In genomic region chr10:22615101-22615500, GRCh38 we compare ENCODE assay signal across 12 cellular contexts.
DNase-seq lines count a peak whose midpoint lies in the region; ATAC-seq and TF ChIP-seq lines count a peak whose summit lies in the region.
"Had no signal": no experiment of that assay in that cellular context is flagged by ENCODE, and none has a peak within 500 bp of the region (broad histone marks: within the 10 kb centered on the region; RNA-seq: fewer than 3 reads in every experiment).

No MANE protein-coding gene starts in this region.

- H3K14ac ChIP-seq in trophoblast cell (ENCODE audit: low read length), result no peak overlapping the region

- H3K4me1 ChIP-seq in trophoblast cell (ENCODE audit: control insufficient read depth in 1 of 2, insufficient read depth in 2 of 2, low read length in 2 of 2) (peaks cover 12 to 24% of the 10 kb centered on the region in 2 experiments), ovary (ENCODE audit: insufficient read depth) (peaks cover 7% of the 10 kb centered on the region)

- DNase-seq in GM12865 (ENCODE audit: low read depth), result no peak
- DNase-seq in NAMALWA (ENCODE audit: low spot score), result peak; percentile 16
- peak; percentile 55 to 79 for DNase-seq in trophoblast cell
- DNase-seq in dedifferentiated amniotic fluid mesenchymal stem cell (ENCODE audit: extremely low spot score), result no peak
- DNase-seq in cortex of kidney (lab: John Stamatoyannopoulos, UW), result no peak
- no peak for DNase-seq in ovary
- DNase-seq: NCI-H2081 treated with DMSO at 0.1 percent for 48 hours had no signal

- no peak overlapping the region for H2BK5ac ChIP-seq in trophoblast cell (ENCODE audit: low read depth, low read length, poor library complexity)

- H3K9me3 ChIP-seq in trophoblast cell (ENCODE audit: insufficient read depth, low read depth, low read length), result no peaks in the 10 kb centered on the region
- H3K9me3 ChIP-seq in ovary, result no peaks in the 10 kb centered on the region
- H3K9me3 ChIP-seq: heart left ventricle had no signal

- peaks cover 4% of the 10 kb centered on the region for H3K79me2 ChIP-seq in trophoblast cell (ENCODE audit: control insufficient read depth, insufficient read depth, low read length, poor library complexity)
- H3K79me2 ChIP-seq: parathyroid adenoma had no signal

- H3K27ac ChIP-seq in angular gyrus (ENCODE audit: low read depth, low read length) (peak overlapping the region; percentile 93), trophoblast cell (ENCODE audit: low read depth, low read length) (no peak overlapping the region), ovary (no peak overlapping the region)
- H3K27ac ChIP-seq: parathyroid adenoma had no signal

- H4K8ac ChIP-seq in trophoblast cell (ENCODE audit: low read depth, low read length), result no peak overlapping the region

- no peak overlapping the region for H3K18ac ChIP-seq in trophoblast cell (ENCODE audit: low read length)

- TF ChIP-seq CTCF in GM12865 (IDR thresholded peaks at IDR 0.05; ENCODE audit: insufficient read depth, low read depth, low read length, missing control alignments) (no peak), ovary (IDR thresholded peaks at IDR 0.05) (no peak)

- no peak overlapping the region for H4K12ac ChIP-seq in trophoblast cell (ENCODE audit: low read depth, low read length)

- H2AK5ac ChIP-seq in trophoblast cell (ENCODE audit: low read length), result no peak overlapping the region

- H3K4ac ChIP-seq in trophoblast cell (ENCODE audit: low read depth, low read length), result no peak overlapping the region

- H2AFZ ChIP-seq in trophoblast cell (ENCODE audit: insufficient read depth, low read length, poor library complexity), result no peak overlapping the region
- H2AFZ ChIP-seq: parathyroid adenoma had no signal

- H3K27me3 ChIP-seq in trophoblast cell (ENCODE audit: insufficient read depth, low read length) (no peaks in the 10 kb centered on the region), ovary (no peaks in the 10 kb centered on the region)
- H3K27me3 ChIP-seq: heart left ventricle had no signal

- no CpG with 5 or more reads among the region's 2 CpGs for WGBS in trophoblast cell (ENCODE audit: extremely low coverage, insufficient coverage, insufficient read length)
- 94 to 98% (median 96%) methylated on average over 2 of the region's 2 CpGs for WGBS in ovary, 3 donors

- intact Hi-C loops in ovary (cut with DNase I), result no loop called here

- no peak overlapping the region for H4K91ac ChIP-seq in trophoblast cell (ENCODE audit: low read depth, low read length)

- H2BK120ac ChIP-seq in trophoblast cell (ENCODE audit: insufficient read depth, low read length, poor library complexity), result no peak overlapping the region

- no peak for TF ChIP-seq EP300 in ovary (IDR thresholded peaks at IDR 0.05)

- H3K36me3 ChIP-seq in trophoblast cell (ENCODE audit: control insufficient read depth in 1 of 2, insufficient read depth in 2 of 2, low read length in 2 of 2) (no peaks in the 10 kb centered on the region), ovary (no peaks in the 10 kb centered on the region)

- H3K9ac ChIP-seq in trophoblast cell (ENCODE audit: low read length), result no peak overlapping the region
- H3K9ac ChIP-seq: parathyroid adenoma had no signal

- peaks cover 6% of the 10 kb centered on the region for H3K79me1 ChIP-seq in trophoblast cell (ENCODE audit: low read length)

- H3K4me2 ChIP-seq in trophoblast cell (ENCODE audit: low read length), result no peak overlapping the region

- no peak for TF ChIP-seq POLR2A in ovary (IDR thresholded peaks at IDR 0.05)

- no peak overlapping the region for H2BK12ac ChIP-seq in trophoblast cell (ENCODE audit: low read length)

- H3K23ac ChIP-seq in trophoblast cell (ENCODE audit: low read length), result no peak overlapping the region

- ATAC-seq in GM18511 (IDR thresholded peaks at IDR 0.05; ENCODE audit: unreplicated experiment), result no peak
- ATAC-seq: activated CD4-positive, CD25-positive, alpha-beta regulatory T cell treated with anti-CD3 and anti-CD28 coated beads, Interleukin-2, amount 50 U/mL, for 24 hours had no signal

- peak overlapping the region; percentile 65 for H3K4me3 ChIP-seq in GM12865 (ENCODE audit: low read depth, low read length)
- no peak overlapping the region for H3K4me3 ChIP-seq in trophoblast cell (ENCODE audit: low read depth, low read length)
- no peak overlapping the region for H3K4me3 ChIP-seq in ovary

Comparison
In these comparisons a context has a peak if more than half of its experiments do, and no peak if none do; other contexts are left out.
1. DNase-seq: peak in NAMALWA (single experiment) and trophoblast cell (2 of 2); none in GM12865 (single experiment), dedifferentiated amniotic fluid mesenchymal stem cell (single experiment), cortex of kidney (single experiment) and ovary (0 of 5).